In the genomic region with DNA sequence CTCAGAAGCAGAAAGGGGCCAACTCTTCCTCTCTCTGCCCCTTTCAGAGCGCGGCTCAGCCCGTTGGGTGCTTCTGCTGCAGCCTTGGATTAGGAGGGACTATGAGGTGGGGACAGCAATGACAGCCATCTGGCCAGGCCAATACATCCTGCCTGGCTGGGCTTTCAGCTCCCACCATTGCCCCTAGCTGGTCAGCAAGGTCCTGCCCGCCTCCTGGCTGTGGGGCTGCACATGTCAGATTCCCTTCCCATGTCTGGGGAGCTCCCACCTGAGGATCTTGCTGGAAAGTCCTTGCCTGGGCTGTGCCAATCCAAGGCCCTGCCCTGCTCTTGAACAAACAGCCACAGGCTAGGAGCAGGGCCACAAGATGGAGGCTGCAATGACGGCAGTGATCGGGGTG, we compare ENCODE assay signal across 17 cellular contexts. TPM values are rescaled to one million over a fixed set of nuclear protein-coding genes. Genes with fewer than 3 reads are reported as not detected.
DNase-seq lines count a peak whose midpoint lies in the region; ATAC-seq, FAIRE-seq and TF ChIP-seq lines count a peak whose summit lies in the region.
"Had no signal": no experiment of that assay in that cellular context is flagged by ENCODE, and none has a peak within 500 bp of the region (broad histone marks: within the 10 kb centered on the region; RNA-seq: fewer than 3 reads in every experiment).

No MANE protein-coding gene starts in this region.

- no peaks in the 10 kb centered on the region for H3K36me3 Mint-ChIP-seq in activated naive CD4-positive, alpha-beta T cell treated with anti-CD3 and anti-CD28 coated beads, Interleukin-2, amount 50 U/mL, for 24 hours
- peaks cover 7% of the 10 kb centered on the region for H3K36me3 Mint-ChIP-seq in activated naive CD4-positive, alpha-beta T cell treated with anti-CD3 and anti-CD28 coated beads for 36 hours (ENCODE audit: low read depth)
- no peaks in the 10 kb centered on the region for H3K36me3 Mint-ChIP-seq in activated naive CD4-positive, alpha-beta T cell treated with anti-CD3 and anti-CD28 coated beads, Interleukin-2, amount 50 U/mL, for 72 hours
- H3K36me3 Mint-ChIP-seq in stimulated activated memory B cell treated with anti-CD40 and anti-IgM and Interleukin-4, amounts not matched to agents 10 μg/mL and 1 μg/mL and 100 μg/mL, for 72 hours: peaks cover 24% of the 10 kb centered on the region

- H3K4me2 ChIP-seq in GM12878 (ENCODE audit: control insufficient read depth, insufficient read depth): no peak overlapping the region
- H3K4me2 ChIP-seq: A549 had no signal

- in situ Hi-C loops in GM12878 (cut with MboI): no loop called here

- TF ChIP-seq EP300 in GM12878 (IDR thresholded peaks at IDR 0.05; ENCODE audit: borderline replicate concordance in 1 of 2, control insufficient read depth in 1 of 2, low read depth in 2 of 2, low read length in 2 of 2): no peak

- H3K27ac ChIP-seq in HEK293 (ENCODE audit: extremely low read depth, low read depth, low read length): 0 out of 2 replicates have a peak overlapping the region, but pooled peaks have one; percentile 4
- H3K27ac ChIP-seq in GM12878 (ENCODE audit: control insufficient read depth, insufficient read depth): no peak overlapping the region
- H3K27ac ChIP-seq: A549 had no signal

- SMC1A ChIA-PET in GM12878 (lab: Charles Lee; ENCODE audit: uncharacterized antibody, unreplicated experiment): no interaction called here

- ATAC-seq in GM12878: no peak
- ATAC-seq in activated naive CD4-positive, alpha-beta T cell treated with anti-CD3 and anti-CD28 coated beads, Interleukin-2, amount 50 U/mL, for 72 hours: no peak
- no peak for ATAC-seq in stimulated activated memory B cell treated with anti-CD40 and anti-IgM and Interleukin-4, amounts not matched to agents 10 μg/mL and 1 μg/mL and 100 μg/mL, for 72 hours

- 0 out of 2 replicates have a peak, but pooled peaks have one; percentile 41 for TF ChIP-seq POLR2A in GM12878 (IDR thresholded peaks at IDR 0.05; ENCODE audit: low read depth, low read length)

- no TSS peak for BruUV-seq in GM12878 (replicated peaks; lab: Mats Ljungman, UMichigan)

- H3K4me3 ChIP-seq in HEK293 (ENCODE audit: low read depth, low read length) (no peak overlapping the region), GM12878 (no peak overlapping the region)
- H3K4me3 ChIP-seq: A549, HAP-1 had no signal

- H3K36me3 ChIP-seq in HEK293 (ENCODE audit: control insufficient read depth in 2 of 2, insufficient read depth in 1 of 2, low read length in 2 of 2) (peaks cover 11 to 38% of the 10 kb centered on the region in 2 experiments; a peak in 2 of 3 replicates), GM12878 (ENCODE audit: control insufficient read depth in 2 of 2, insufficient read depth in 2 of 2, low read length in 1 of 2) (peaks cover 0 to 4% of the 10 kb centered on the region in 2 experiments; a peak in 3 of 4 replicates)

- H3K79me2 ChIP-seq in GM12878 (ENCODE audit: control insufficient read depth, insufficient read depth, low read length): no peaks in the 10 kb centered on the region

- RAD21 ChIA-PET in GM12878 (lab: Charles Lee; ENCODE audit: unreplicated experiment): no interaction called here

- CTCF ChIA-PET in activated naive CD4-positive, alpha-beta T cell treated with anti-CD3 and anti-CD28 coated beads for 36 hours (lab: Charles Lee): no interaction called here
- CTCF ChIA-PET in HEK293 (lab: Yijun Ruan, JAX) (interaction anchor here (1.0 to 1.9 kb wide), 3 partner anchors 13 to 22 kb away, joined by 3 to 7 read pairs (median 5); no protein-coding TSS in a partner anchor), GM12878 (lab: Yijun Ruan, JAX) (interaction anchor here (1.9 kb wide), 1 partner anchor 28 kb away, joined by 5 read pairs; no protein-coding TSS in a partner anchor)

- TF ChIP-seq CTCF in HEK293 (tag by site-specific recombination; IDR thresholded peaks at IDR 0.05) (no peak), GM12878 (IDR thresholded peaks at IDR 0.05 in 2 of 3, conservative IDR thresholded peaks at IDR 0.05 in 1 of 3; ENCODE audit: control insufficient read depth in 2 of 3, extremely low read depth in 1 of 3, insufficient read depth in 1 of 3, low read depth in 3 of 3, low read length in 3 of 3) (no peak)

- H3K27me3 ChIP-seq in GM12878 (replicated peaks in 1 of 2; ENCODE audit: control insufficient read depth in 2 of 2, insufficient read depth in 2 of 2, low read length in 1 of 2): no peaks in the 10 kb centered on the region

- WGBS in GM12878 (ENCODE audit: insufficient coverage, insufficient replicate concordance, low lambda C conversion rate, missing lambda C conversion rate): 98% methylated on average over 6 of the region's 6 CpGs

- H3K27me3 Mint-ChIP-seq in activated naive CD4-positive, alpha-beta T cell treated with anti-CD3 and anti-CD28 coated beads, Interleukin-2, amount 50 U/mL, for 24 hours: no peaks in the 10 kb centered on the region
- no peaks in the 10 kb centered on the region for H3K27me3 Mint-ChIP-seq in activated naive CD4-positive, alpha-beta T cell treated with anti-CD3 and anti-CD28 coated beads for 36 hours (ENCODE audit: low read depth)
- no peaks in the 10 kb centered on the region for H3K27me3 Mint-ChIP-seq in stimulated activated memory B cell treated with anti-CD40 and anti-IgM and Interleukin-4, amounts not matched to agents 10 μg/mL and 1 μg/mL and 100 μg/mL, for 72 hours
- H3K27me3 Mint-ChIP-seq: CD4-positive, alpha-beta T cell had no signal

- intact Hi-C loops in activated naive CD4-positive, alpha-beta T cell treated with anti-CD3 and anti-CD28 coated beads for 36 hours (cut with micrococcal nuclease): no loop called here
- intact Hi-C loops in GM12878 (cut with micrococcal nuclease; ENCODE audit: unreplicated experiment) (no loop called here), posterior vena cava (cut with DNase I) (no loop called here)

- no peak overlapping the region for H2AFZ ChIP-seq in GM12878 (ENCODE audit: control insufficient read depth, low read depth, low read length)

- H3K9ac ChIP-seq in GM12878 (ENCODE audit: control insufficient read depth, insufficient read depth, low read length): no peak overlapping the region

- H3K9me3 ChIP-seq in HEK293 (ENCODE audit: control insufficient read depth, insufficient read depth, low read depth, low read length) (no peaks in the 10 kb centered on the region), GM12878 (replicated peaks; ENCODE audit: control insufficient read depth, insufficient read depth, low read length) (no peaks in the 10 kb centered on the region)
- H3K9me3 ChIP-seq: A549, HAP-1 had no signal

- H3K4me1 ChIP-seq in HEK293 (ENCODE audit: control insufficient read depth, insufficient read depth, low read length): no peaks in the 10 kb centered on the region
- no peaks in the 10 kb centered on the region for H3K4me1 ChIP-seq in GM12878 (ENCODE audit: control insufficient read depth, insufficient read depth, low read length)
- H3K4me1 ChIP-seq: A549, HAP-1 had no signal

- no peak for FAIRE-seq in GM12878 (lab: Jason Lieb, UNC)
- FAIRE-seq: A549, GM12891 had no signal

- no peak for DNase-seq in activated naive CD4-positive, alpha-beta T cell treated with anti-CD3 and anti-CD28 coated beads for 36 hours
- DNase-seq in GM12878 (ENCODE audit: low read depth, low spot score): no peak
- DNase-seq in posterior vena cava (ENCODE audit: low spot score): peak; percentile 67
- DNase-seq in NCI-H526 (lab: John Stamatoyannopoulos, UW): no peak
- no peak for DNase-seq in activated naive CD4-positive, alpha-beta T cell treated with anti-CD3 and anti-CD28 coated beads, Interleukin-2, amount 50 U/mL, for 72 hours (ENCODE audit: low spot score in 2 of 2)
- DNase-seq: CD4-positive, alpha-beta T cell; EL; NCI-H1105 treated with DMSO at 0.1 percent for 48 hours; NCI-H1694; NCI-H748 treated with DMSO at 0.1 percent for 48 hours; RPMI8226 had no signal

- peak overlapping the region; percentile 62 for H3K27ac Mint-ChIP-seq in activated naive CD4-positive, alpha-beta T cell treated with anti-CD3 and anti-CD28 coated beads, Interleukin-2, amount 50 U/mL, for 24 hours
- no peak overlapping the region for H3K27ac Mint-ChIP-seq in activated naive CD4-positive, alpha-beta T cell treated with anti-CD3 and anti-CD28 coated beads for 36 hours
- H3K27ac Mint-ChIP-seq in activated naive CD4-positive, alpha-beta T cell treated with anti-CD3 and anti-CD28 coated beads, Interleukin-2, amount 50 U/mL, for 72 hours: no peak overlapping the region
- no peak overlapping the region for H3K27ac Mint-ChIP-seq in stimulated activated memory B cell treated with anti-CD40 and anti-IgM and Interleukin-4, amounts not matched to agents 10 μg/mL and 1 μg/mL and 100 μg/mL, for 72 hours
- H3K27ac Mint-ChIP-seq: CD4-positive, alpha-beta T cell had no signal

- no peaks in the 10 kb centered on the region for H3K4me1 Mint-ChIP-seq in activated naive CD4-positive, alpha-beta T cell treated with anti-CD3 and anti-CD28 coated beads, Interleukin-2, amount 50 U/mL, for 24 hours
- no peaks in the 10 kb centered on the region for H3K4me1 Mint-ChIP-seq in activated naive CD4-positive, alpha-beta T cell treated with anti-CD3 and anti-CD28 coated beads for 36 hours (ENCODE audit: low read depth)
- H3K4me1 Mint-ChIP-seq in stimulated activated memory B cell treated with anti-CD40 and anti-IgM and Interleukin-4, amounts not matched to agents 10 μg/mL and 1 μg/mL and 100 μg/mL, for 72 hours: peaks cover 7% of the 10 kb centered on the region

- no peak overlapping the region for H3K4me3 Mint-ChIP-seq in activated naive CD4-positive, alpha-beta T cell treated with anti-CD3 and anti-CD28 coated beads, Interleukin-2, amount 50 U/mL, for 24 hours
- no peak overlapping the region for H3K4me3 Mint-ChIP-seq in activated naive CD4-positive, alpha-beta T cell treated with anti-CD3 and anti-CD28 coated beads for 36 hours
- H3K4me3 Mint-ChIP-seq in stimulated activated memory B cell treated with anti-CD40 and anti-IgM and Interleukin-4, amounts not matched to agents 10 μg/mL and 1 μg/mL and 100 μg/mL, for 72 hours: no peak overlapping the region
- H3K4me3 Mint-ChIP-seq: CD4-positive, alpha-beta T cell had no signal

- H3K9me3 Mint-ChIP-seq in activated naive CD4-positive, alpha-beta T cell treated with anti-CD3 and anti-CD28 coated beads, Interleukin-2, amount 50 U/mL, for 24 hours: no peaks in the 10 kb centered on the region
- no peaks in the 10 kb centered on the region for H3K9me3 Mint-ChIP-seq in activated naive CD4-positive, alpha-beta T cell treated with anti-CD3 and anti-CD28 coated beads for 36 hours
- no peaks in the 10 kb centered on the region for H3K9me3 Mint-ChIP-seq in activated naive CD4-positive, alpha-beta T cell treated with anti-CD3 and anti-CD28 coated beads, Interleukin-2, amount 50 U/mL, for 72 hours
- no peaks in the 10 kb centered on the region for H3K9me3 Mint-ChIP-seq in stimulated activated memory B cell treated with anti-CD40 and anti-IgM and Interleukin-4, amounts not matched to agents 10 μg/mL and 1 μg/mL and 100 μg/mL, for 72 hours
- H3K9me3 Mint-ChIP-seq: CD4-positive, alpha-beta T cell had no signal

- TF ChIP-seq RAD21 in GM12878 (IDR thresholded peaks at IDR 0.05; ENCODE audit: insufficient read depth, low read depth, low read length): no peak

- POLR2A ChIA-PET in HEK293 (lab: Yijun Ruan, JAX) (interaction anchor here (2.2 kb wide), 2 partner anchors 11 to 33 kb away, joined by 6 to 7 read pairs; partner anchors contain the start of genes TRIM47 and WBP2), GM12878 (lab: Charles Lee) (no interaction called here)

- H4K20me1 ChIP-seq in GM12878 (ENCODE audit: control insufficient read depth, insufficient read depth): no peaks in the 10 kb centered on the region

RNA-seq across cellular contexts. Expression of gene TRIM65, which starts 8.3 kb away (rescaled TPM):
- 10 to 100 TPM; 24.5 to 25.5 TPM for total RNA-seq in activated naive CD4-positive, alpha-beta T cell treated with anti-CD3 and anti-CD28 coated beads for 36 hours
- total RNA-seq in GM12878 (2013; cell fraction: nucleolus; rRNA removed): 10.6 and 14.1 TPM in 2 replicates
- total RNA-seq in GM12878 (2014; rRNA removed) (21.0 and 26.0 TPM in 2 replicates), GM12878 (2014; rRNA removed; fragmentation: Illumina TruSeq; extraction: Trizol) (10.1 and 11.6 TPM in 2 replicates), GM12878 (2021) (21.8 and 23.0 TPM in 2 replicates), posterior vena cava (10 to 100 TPM; 12.8 to 15.7 TPM)
- 3.9 TPM for polyA plus RNA-seq in GM12878 (2011; ENCODE audit: low read depth)
- polyA plus RNA-seq in GM12878 (2011; rRNA removed) (3.9 and 6.0 TPM in 2 replicates), GM12878 (2014; fragmentation: Illumina TruSeq; extraction: Trizol) (7.2 and 10.0 TPM in 2 replicates), GM12878 (2014; fragmentation: Nextera tagmentation; extraction: Ambion mirVana) (1 to 10 TPM; 1.4 to 3.8 TPM), GM12878 (2014; rRNA removed) (18.8 and 19.5 TPM in 2 replicates), GM12878 (2016; fragmentation: Nextera tagmentation; extraction: Ambion mirVana) (10 to 100 TPM in 1 of 2 experiments, 1 to 10 TPM in 1; 3.2 to 16.2 TPM)
- polyA plus RNA-seq in GM12878 (2011; cell fraction: cytosol; rRNA removed): 7.4 and 8.5 TPM in 2 replicates
- 6.4 and 8.0 TPM in 2 replicates for polyA plus RNA-seq in GM12878 (2011; cell fraction: nucleus; rRNA removed)
- polyA plus RNA-seq in GM12878 (2012): 7.9 and 8.1 TPM in 2 replicates
- 2.4 and 6.8 TPM in 2 replicates for polyA minus RNA-seq in GM12878 (2011; rRNA and poly(A)+ RNA removed)
- 2.0 and 2.1 TPM in 2 replicates for polyA minus RNA-seq in GM12878 (2011; cell fraction: cytosol; rRNA and poly(A)+ RNA removed)
- polyA minus RNA-seq in GM12878 (2011; cell fraction: nucleus; rRNA and poly(A)+ RNA removed): 2.2 and 4.6 TPM in 2 replicates
- 10 to 100 TPM; 16.2 to 31.9 TPM for total RNA-seq in activated naive CD4-positive, alpha-beta T cell treated with anti-CD3 and anti-CD28 coated beads, Interleukin-2, amount 50 U/mL, for 72 hours

RNA-seq across cellular contexts. Expression of gene TRIM47, which starts 10.1 kb away (rescaled TPM):
- 1 to 10 TPM; 8.1 to 9.6 TPM for total RNA-seq in activated naive CD4-positive, alpha-beta T cell treated with anti-CD3 and anti-CD28 coated beads for 36 hours
- total RNA-seq in GM12878 (2013; cell fraction: nucleolus; rRNA removed): 4.6 and 7.4 TPM in 2 replicates
- total RNA-seq in GM12878 (2014; rRNA removed) (9.6 and 9.8 TPM in 2 replicates), GM12878 (2014; rRNA removed; fragmentation: Illumina TruSeq; extraction: Trizol) (3.7 and 4.3 TPM in 2 replicates), GM12878 (2021) (8.6 and 9.8 TPM in 2 replicates), posterior vena cava (10 to 100 TPM; 60.8 to 70.9 TPM)
- polyA plus RNA-seq in GM12878 (2011; ENCODE audit: low read depth): 0.16 TPM
- polyA plus RNA-seq in GM12878 (2011; rRNA removed) (0.12 and 0.35 TPM in 2 replicates), GM12878 (2014; fragmentation: Illumina TruSeq; extraction: Trizol) (0.84 and 4.6 TPM in 2 replicates), GM12878 (2014; fragmentation: Nextera tagmentation; extraction: Ambion mirVana) (1 to 10 TPM in 1 of 2 experiments, under 1 TPM in 1; 0.79 to 1.8 TPM), GM12878 (2014; rRNA removed) (8.4 and 11.3 TPM in 2 replicates), GM12878 (2016; fragmentation: Nextera tagmentation; extraction: Ambion mirVana) (1 to 10 TPM; 6.1 to 9.7 TPM)
- polyA plus RNA-seq in GM12878 (2011; cell fraction: cytosol; rRNA removed): 0.64 and 0.93 TPM in 2 replicates
- polyA plus RNA-seq in GM12878 (2011; cell fraction: nucleus; rRNA removed): 0.48 and 1.5 TPM in 2 replicates
- 0.67 and 0.97 TPM in 2 replicates for polyA plus RNA-seq in GM12878 (2012)
- polyA minus RNA-seq in GM12878 (2011; rRNA and poly(A)+ RNA removed): not detected in 2 replicates
- 0.73 TPM in 1 of 2 replicates, not detected in the other for polyA minus RNA-seq in GM12878 (2011; cell fraction: cytosol; rRNA and poly(A)+ RNA removed)
- 0.96 and 0.97 TPM in 2 replicates for polyA minus RNA-seq in GM12878 (2011; cell fraction: nucleus; rRNA and poly(A)+ RNA removed)
- total RNA-seq in activated naive CD4-positive, alpha-beta T cell treated with anti-CD3 and anti-CD28 coated beads, Interleukin-2, amount 50 U/mL, for 72 hours: 10 to 100 TPM; 11.5 to 26.2 TPM

RNA-seq across cellular contexts. Expression of gene MRPL38, which starts 16.2 kb away (rescaled TPM):
- total RNA-seq in activated naive CD4-positive, alpha-beta T cell treated with anti-CD3 and anti-CD28 coated beads for 36 hours: 100 to 1,000 TPM; 109 to 117 TPM
- 53.2 and 65.9 TPM in 2 replicates for total RNA-seq in GM12878 (2013; cell fraction: nucleolus; rRNA removed)
- total RNA-seq in GM12878 (2014; rRNA removed) (39.3 and 43.8 TPM in 2 replicates), GM12878 (2014; rRNA removed; fragmentation: Illumina TruSeq; extraction: Trizol) (49.3 and 52.1 TPM in 2 replicates), GM12878 (2021) (145 and 161 TPM in 2 replicates), posterior vena cava (10 to 100 TPM; 49.3 to 55.5 TPM)
- polyA plus RNA-seq in GM12878 (2011; ENCODE audit: low read depth): 17.8 TPM
- polyA plus RNA-seq in GM12878 (2011; rRNA removed) (21.8 and 54.1 TPM in 2 replicates), GM12878 (2014; fragmentation: Illumina TruSeq; extraction: Trizol) (13.1 and 44.1 TPM in 2 replicates), GM12878 (2014; fragmentation: Nextera tagmentation; extraction: Ambion mirVana) (10 to 100 TPM in 1 of 2 experiments, 1 to 10 TPM in 1; 6.6 to 20.1 TPM), GM12878 (2014; rRNA removed) (76.9 and 84.1 TPM in 2 replicates), GM12878 (2016; fragmentation: Nextera tagmentation; extraction: Ambion mirVana) (100 to 1,000 TPM; 204 to 205 TPM)
- 63.0 and 88.7 TPM in 2 replicates for polyA plus RNA-seq in GM12878 (2011; cell fraction: cytosol; rRNA removed)
- polyA plus RNA-seq in GM12878 (2011; cell fraction: nucleus; rRNA removed): 286 and 298 TPM in 2 replicates
- 44.0 and 47.0 TPM in 2 replicates for polyA plus RNA-seq in GM12878 (2012)
- 25.1 and 39.7 TPM in 2 replicates for polyA minus RNA-seq in GM12878 (2011; rRNA and poly(A)+ RNA removed)
- 21.5 and 33.3 TPM in 2 replicates for polyA minus RNA-seq in GM12878 (2011; cell fraction: cytosol; rRNA and poly(A)+ RNA removed)
- polyA minus RNA-seq in GM12878 (2011; cell fraction: nucleus; rRNA and poly(A)+ RNA removed): 36.5 and 65.6 TPM in 2 replicates
- 100 to 1,000 TPM; 101 to 105 TPM for total RNA-seq in activated naive CD4-positive, alpha-beta T cell treated with anti-CD3 and anti-CD28 coated beads, Interleukin-2, amount 50 U/mL, for 72 hours

RNA-seq across cellular contexts. Expression of gene WBP2, which starts 33.3 kb away (rescaled TPM):
- 10 to 100 TPM; 65.0 to 68.7 TPM for total RNA-seq in activated naive CD4-positive, alpha-beta T cell treated with anti-CD3 and anti-CD28 coated beads for 36 hours
- 24.5 and 27.7 TPM in 2 replicates for total RNA-seq in GM12878 (2013; cell fraction: nucleolus; rRNA removed)
- total RNA-seq in GM12878 (2014; rRNA removed): 26.0 and 28.4 TPM in 2 replicates
- total RNA-seq in GM12878 (2014; rRNA removed; fragmentation: Illumina TruSeq; extraction: Trizol): 11.8 and 12.1 TPM in 2 replicates
- total RNA-seq in GM12878 (2021): 53.9 and 56.4 TPM in 2 replicates
- 45.2 TPM for polyA plus RNA-seq in GM12878 (2011; ENCODE audit: low read depth)
- 12.7 and 18.6 TPM in 2 replicates for polyA plus RNA-seq in GM12878 (2011; rRNA removed)
- polyA plus RNA-seq in GM12878 (2011; cell fraction: cytosol; rRNA removed): 18.8 and 21.9 TPM in 2 replicates
- polyA plus RNA-seq in GM12878 (2011; cell fraction: nucleus; rRNA removed): 60.2 and 65.4 TPM in 2 replicates
- polyA plus RNA-seq in GM12878 (2012): 80.3 and 82.1 TPM in 2 replicates
- 40.8 and 53.4 TPM in 2 replicates for polyA plus RNA-seq in GM12878 (2014; fragmentation: Illumina TruSeq; extraction: Trizol)
- polyA plus RNA-seq in GM12878 (2014; fragmentation: Nextera tagmentation; extraction: Ambion mirVana): 1 to 10 TPM; 1.5 to 3.0 TPM
- polyA plus RNA-seq in GM12878 (2014; rRNA removed): 26.6 and 30.9 TPM in 2 replicates
- polyA plus RNA-seq in GM12878 (2016; fragmentation: Nextera tagmentation; extraction: Ambion mirVana): 10 to 100 TPM; 49.8 to 57.3 TPM
- 20.7 and 21.9 TPM in 2 replicates for polyA minus RNA-seq in GM12878 (2011; rRNA and poly(A)+ RNA removed)
- polyA minus RNA-seq in GM12878 (2011; cell fraction: cytosol; rRNA and poly(A)+ RNA removed): 11.9 and 13.1 TPM in 2 replicates
- polyA minus RNA-seq in GM12878 (2011; cell fraction: nucleus; rRNA and poly(A)+ RNA removed): 21.2 and 23.5 TPM in 2 replicates
- 100 to 1,000 TPM in 1 of 2 donors, 10 to 100 TPM in 1; 75.8 to 111 TPM for total RNA-seq in posterior vena cava
- 100 to 1,000 TPM in 1 of 2 donors, 10 to 100 TPM in 1; 78.2 to 144 TPM for total RNA-seq in activated naive CD4-positive, alpha-beta T cell treated with anti-CD3 and anti-CD28 coated beads, Interleukin-2, amount 50 U/mL, for 72 hours

RNA-seq across cellular contexts. Expression of gene UNC13D, which starts 44.3 kb away (rescaled TPM):
- 10 to 100 TPM; 98.5 to 99.1 TPM for total RNA-seq in activated naive CD4-positive, alpha-beta T cell treated with anti-CD3 and anti-CD28 coated beads for 36 hours
- 128 and 142 TPM in 2 replicates for total RNA-seq in GM12878 (2013; cell fraction: nucleolus; rRNA removed)
- total RNA-seq in GM12878 (2014; rRNA removed): 37.9 and 45.2 TPM in 2 replicates
- total RNA-seq in GM12878 (2014; rRNA removed; fragmentation: Illumina TruSeq; extraction: Trizol): 10.0 and 10.3 TPM in 2 replicates
- total RNA-seq in GM12878 (2021): 58.6 and 63.9 TPM in 2 replicates
- polyA plus RNA-seq in GM12878 (2011; ENCODE audit: low read depth): 46.6 TPM
- polyA plus RNA-seq in GM12878 (2011; rRNA removed): 9.2 and 15.5 TPM in 2 replicates
- 11.1 and 15.5 TPM in 2 replicates for polyA plus RNA-seq in GM12878 (2011; cell fraction: cytosol; rRNA removed)
- 157 and 179 TPM in 2 replicates for polyA plus RNA-seq in GM12878 (2011; cell fraction: nucleus; rRNA removed)
- 42.6 and 46.6 TPM in 2 replicates for polyA plus RNA-seq in GM12878 (2012)
- 4.0 and 14.4 TPM in 2 replicates for polyA plus RNA-seq in GM12878 (2014; fragmentation: Illumina TruSeq; extraction: Trizol)
- polyA plus RNA-seq in GM12878 (2014; fragmentation: Nextera tagmentation; extraction: Ambion mirVana): 1 to 10 TPM in 1 of 2 experiments, under 1 TPM in 1; 0.32 to 1.6 TPM
- 37.1 and 46.0 TPM in 2 replicates for polyA plus RNA-seq in GM12878 (2014; rRNA removed)
- 10 to 100 TPM; 34.9 to 37.4 TPM for polyA plus RNA-seq in GM12878 (2016; fragmentation: Nextera tagmentation; extraction: Ambion mirVana)
- 12.5 and 23.1 TPM in 2 replicates for polyA minus RNA-seq in GM12878 (2011; rRNA and poly(A)+ RNA removed)
- 9.7 and 12.6 TPM in 2 replicates for polyA minus RNA-seq in GM12878 (2011; cell fraction: cytosol; rRNA and poly(A)+ RNA removed)
- 47.1 and 66.4 TPM in 2 replicates for polyA minus RNA-seq in GM12878 (2011; cell fraction: nucleus; rRNA and poly(A)+ RNA removed)
- total RNA-seq in posterior vena cava: 10 to 100 TPM in 1 of 2 donors, 1 to 10 TPM in 1; 7.3 to 15.1 TPM
- total RNA-seq in activated naive CD4-positive, alpha-beta T cell treated with anti-CD3 and anti-CD28 coated beads, Interleukin-2, amount 50 U/mL, for 72 hours: 100 to 1,000 TPM; 128 to 143 TPM
